Comparison of ENCODE assay signal across 14 cellular contexts in the genomic region with DNA sequence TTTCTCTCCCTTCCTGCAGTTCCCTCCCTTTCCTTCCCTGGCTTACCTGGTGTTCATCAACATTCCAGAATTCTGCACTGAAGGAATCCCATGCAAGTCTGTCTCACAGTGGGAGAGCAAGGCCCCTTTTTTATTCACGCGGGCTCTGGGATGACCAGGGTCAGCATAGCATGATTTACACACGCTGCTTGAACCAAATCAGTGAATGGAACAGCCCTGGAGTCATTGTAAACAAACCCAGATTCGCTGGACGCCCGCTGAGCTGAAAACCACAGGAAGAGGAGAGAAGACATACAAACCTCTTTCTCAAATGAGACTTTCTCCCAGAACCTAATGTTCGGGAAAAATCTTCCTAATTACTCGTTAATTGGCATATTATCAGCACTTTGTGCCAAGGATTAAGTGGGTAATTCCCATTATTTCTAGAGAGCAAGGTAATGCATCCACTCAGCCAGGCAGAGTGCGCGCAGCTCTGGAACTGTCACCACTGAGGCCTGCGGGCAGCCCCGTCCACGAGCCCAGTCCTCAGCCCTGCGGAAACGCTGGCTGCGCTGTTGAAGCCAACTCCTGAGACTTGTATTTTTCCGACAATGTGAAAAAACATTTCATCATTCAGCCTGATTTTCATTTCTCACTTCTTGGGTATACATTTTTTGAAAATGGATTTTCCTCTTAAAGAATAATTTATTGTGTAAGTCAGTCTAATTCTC.
DNase-seq lines count a peak whose midpoint lies in the region; ATAC-seq and TF ChIP-seq lines count a peak whose summit lies in the region.
"Had no signal": no experiment of that assay in that cellular context is flagged by ENCODE, and none has a peak within 500 bp of the region (broad histone marks: within the 10 kb centered on the region; RNA-seq: fewer than 3 reads in every experiment).

No MANE protein-coding gene starts in this region.

- no peaks in the 10 kb centered on the region for H3K27me3 ChIP-seq in MG63
- H3K27me3 ChIP-seq: esophagus squamous epithelium had no signal

- peak; percentile 61 for DNase-seq in Caki2 (ENCODE audit: low read depth)
- peak; percentile 38 for DNase-seq in MG63
- peak; percentile 74 for DNase-seq in brain pericyte (ENCODE audit: low read depth, low spot score)
- DNase-seq in left kidney (ENCODE audit: low read depth, low spot score), result peak; percentile 77
- DNase-seq in GM20000 (ENCODE audit: low spot score), result no peak
- DNase-seq in activated CD4-positive, alpha-beta T cell treated with anti-CD3 and anti-CD28 coated beads for 1 hour, result no peak
- DNase-seq in NCI-H187 treated with DMSO at 0.1 percent for 48 hours (lab: John Stamatoyannopoulos, UW), result no peak
- DNase-seq: activated naive CD4-positive, alpha-beta T cell treated with anti-CD3 and anti-CD28 coated beads for 36 hours; DMS153; esophagus squamous epithelium; NCI-H2081 treated with DMSO at 0.1 percent for 48 hours; SK-N-SH; stimulated activated CD4-positive, alpha-beta T cell treated with anti-CD3 and anti-CD28 coated beads, Interleukin-2, amount 100 ng/mL, for 24 hours had no signal

- no peaks in the 10 kb centered on the region for H3K4me1 Mint-ChIP-seq in stimulated activated memory B cell treated with anti-CD40 and anti-IgM and Interleukin-4, amounts not matched to agents 10 μg/mL and 1 μg/mL and 100 μg/mL, for 72 hours

- no peaks in the 10 kb centered on the region for H3K36me3 ChIP-seq in MG63
- H3K36me3 ChIP-seq: esophagus squamous epithelium had no signal

- no peak overlapping the region for H3K27ac Mint-ChIP-seq in stimulated activated memory B cell treated with anti-CD40 and anti-IgM and Interleukin-4, amounts not matched to agents 10 μg/mL and 1 μg/mL and 100 μg/mL, for 72 hours
- H3K27ac Mint-ChIP-seq: activated naive CD4-positive, alpha-beta T cell treated with anti-CD3 and anti-CD28 coated beads for 36 hours had no signal

- no peak for ATAC-seq in stimulated activated memory B cell treated with anti-CD40 and anti-IgM and Interleukin-4, amounts not matched to agents 10 μg/mL and 1 μg/mL and 100 μg/mL, for 72 hours

- no peaks in the 10 kb centered on the region for H3K36me3 Mint-ChIP-seq in stimulated activated memory B cell treated with anti-CD40 and anti-IgM and Interleukin-4, amounts not matched to agents 10 μg/mL and 1 μg/mL and 100 μg/mL, for 72 hours

- peaks cover 22% of the 10 kb centered on the region for H3K27me3 Mint-ChIP-seq in stimulated activated memory B cell treated with anti-CD40 and anti-IgM and Interleukin-4, amounts not matched to agents 10 μg/mL and 1 μg/mL and 100 μg/mL, for 72 hours

- H3K4me3 ChIP-seq in MG63, result no peak overlapping the region
- H3K4me3 ChIP-seq: esophagus squamous epithelium had no signal

- peaks cover 8% of the 10 kb centered on the region for H3K9me3 Mint-ChIP-seq in stimulated activated memory B cell treated with anti-CD40 and anti-IgM and Interleukin-4, amounts not matched to agents 10 μg/mL and 1 μg/mL and 100 μg/mL, for 72 hours

- H3K4me3 Mint-ChIP-seq in stimulated activated memory B cell treated with anti-CD40 and anti-IgM and Interleukin-4, amounts not matched to agents 10 μg/mL and 1 μg/mL and 100 μg/mL, for 72 hours, result no peak overlapping the region
- H3K4me3 Mint-ChIP-seq: activated naive CD4-positive, alpha-beta T cell treated with anti-CD3 and anti-CD28 coated beads for 36 hours had no signal

- peaks cover 12% of the 10 kb centered on the region for H3K9me3 ChIP-seq in MG63
- H3K9me3 ChIP-seq: esophagus squamous epithelium, SK-N-SH had no signal

- no peak for TF ChIP-seq CTCF in GM20000 (IDR thresholded peaks at IDR 0.05; ENCODE audit: extremely low read depth, missing control alignments)

- in situ Hi-C loops in Caki2 (cut with HindIII; ENCODE audit: low pct_unique_long_range_greater_than_20kb, low sequenced_read_pairs), result no loop called here

Comparison
In these comparisons a context has a peak if more than half of its experiments do, and no peak if none do; other contexts are left out.
1. DNase-seq: peak in Caki2 (single experiment), MG63 (single experiment), brain pericyte (single experiment) and left kidney (single experiment); none in GM20000 (single experiment), activated CD4-positive, alpha-beta T cell treated with anti-CD3 and anti-CD28 coated beads for 1 hour (single experiment) and NCI-H187 treated with DMSO at 0.1 percent for 48 hours (single experiment).